Comparison of ENCODE assay signal across 8 cellular contexts in the genomic region with DNA sequence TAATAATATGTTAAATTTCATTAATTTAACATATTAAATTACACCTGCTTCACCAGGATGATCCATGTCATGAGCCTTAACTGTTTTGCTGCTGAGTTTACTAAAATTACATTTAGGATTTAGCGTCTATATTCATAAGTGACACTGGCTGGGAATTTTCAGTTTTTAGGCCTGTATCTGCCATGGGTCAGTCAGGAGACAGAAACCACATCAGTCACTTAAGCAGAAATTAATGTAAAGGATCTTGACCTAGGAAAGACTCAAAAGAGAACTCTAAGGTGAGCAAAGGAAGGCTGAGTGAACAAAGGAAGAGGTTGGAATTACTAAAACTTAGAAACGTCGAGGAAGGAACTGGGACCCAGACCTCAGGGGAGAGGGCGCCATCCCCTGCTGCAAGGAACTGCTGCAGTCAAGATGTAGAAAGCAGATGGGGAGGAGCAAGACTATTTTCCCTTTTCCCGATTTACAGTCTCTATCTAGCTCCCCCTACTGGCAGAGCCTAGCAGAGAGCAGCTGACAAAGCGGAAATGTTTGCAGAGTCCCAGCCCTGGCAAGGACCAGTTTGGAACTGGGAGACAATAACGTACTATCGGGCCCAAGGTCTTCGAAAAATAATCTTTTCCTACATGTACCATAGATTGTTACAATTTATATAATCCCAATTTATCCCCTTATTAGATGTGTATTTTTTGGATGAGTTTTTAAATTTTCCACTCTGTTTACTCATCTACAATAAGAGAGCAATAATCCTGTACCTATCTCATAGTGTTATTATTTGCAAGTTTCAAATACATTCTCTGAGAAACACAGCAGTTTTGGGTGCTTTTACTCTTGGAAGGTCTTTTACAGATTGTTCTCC. TPM values are rescaled to one million over a fixed set of nuclear protein-coding genes. Genes with fewer than 3 reads are reported as not detected.
DNase-seq lines count a peak whose midpoint lies in the region; ATAC-seq and TF ChIP-seq lines count a peak whose summit lies in the region.

No MANE protein-coding gene starts in this region.

- no peaks in the 10 kb centered on the region for H3K79me1 ChIP-seq in IMR-90 (ENCODE audit: low read depth in 1 of 2, low read length in 2 of 2)

- POLR2A ChIA-PET in IMR-90 (lab: Charles Lee; ENCODE audit: unreplicated experiment), result no interaction called here

- H4K20me1 ChIP-seq in IMR-90 (ENCODE audit: insufficient read depth, low read length), result no peaks in the 10 kb centered on the region

- H3K18ac ChIP-seq in IMR-90 (ENCODE audit: low read depth, low read length), result no peak overlapping the region

- H4K91ac ChIP-seq in IMR-90 (ENCODE audit: insufficient read depth, low read depth, low read length), result no peak overlapping the region

- H3K27ac ChIP-seq in C4-2B (no peak overlapping the region), IMR-90 (ENCODE audit: insufficient read depth, low read length) (no peak overlapping the region), testis (no peak overlapping the region)

- no peak overlapping the region for H2BK15ac ChIP-seq in IMR-90 (ENCODE audit: low read depth, low read length)

- no peak overlapping the region for H3K4ac ChIP-seq in IMR-90 (ENCODE audit: low read depth, low read length)

- H3K14ac ChIP-seq in IMR-90 (replicated peaks; ENCODE audit: low read depth, low read length), result no peak overlapping the region

- H3K9me3 ChIP-seq in IMR-90 (ENCODE audit: control insufficient read depth, insufficient read depth, low read length) (no peaks in the 10 kb centered on the region), mucosa of descending colon (no peaks in the 10 kb centered on the region), testis (no peaks in the 10 kb centered on the region)

- H3K23ac ChIP-seq in IMR-90 (ENCODE audit: low read depth, low read length), result no peak overlapping the region

- no peak overlapping the region for H3K9ac ChIP-seq in IMR-90 (ENCODE audit: low read depth, low read length)

- CTCF ChIA-PET in IMR-90 (lab: Yijun Ruan, JAX), result interaction anchor here (0.5 to 1.7 kb wide), 11 partner anchors 11 to 189 kb away, joined by 3 to 25 read pairs (median 4); no protein-coding TSS in a partner anchor

- H2AK9ac ChIP-seq in IMR-90 (replicated peaks; ENCODE audit: low read depth, low read length, poor library complexity), result no peak overlapping the region

- TF ChIP-seq POLR2A in IMR-90 (IDR thresholded peaks at IDR 0.05; ENCODE audit: low read depth, low read length) (no peak), testis (IDR thresholded peaks at IDR 0.05) (no peak)

- no peak overlapping the region for H4K8ac ChIP-seq in IMR-90 (ENCODE audit: low read depth in 2 of 2, low read length in 2 of 2)

- TF ChIP-seq CTCF in C4-2B (conservative IDR thresholded peaks at IDR 0.05), result peak; percentile 88
- peak; percentile 82 for TF ChIP-seq CTCF in IMR-90 (conservative IDR thresholded peaks at IDR 0.05; ENCODE audit: low read depth, low read length)
- TF ChIP-seq CTCF in mucosa of descending colon (IDR thresholded peaks at IDR 0.05), result peak; percentile 62
- peak; percentile 51 to 71 (median 62) for TF ChIP-seq CTCF in testis (IDR thresholded peaks at IDR 0.05)

- no peak overlapping the region for H2BK20ac ChIP-seq in IMR-90 (ENCODE audit: low read depth, low read length)

- H4K5ac ChIP-seq in IMR-90 (ENCODE audit: low read depth, low read length), result no peak overlapping the region

- H2BK5ac ChIP-seq in IMR-90 (ENCODE audit: low read depth, low read length, poor library complexity, severe bottlenecking), result no peak overlapping the region

- H3K4me1 ChIP-seq in IMR-90 (ENCODE audit: control insufficient read depth, insufficient read depth, low read length) (no peaks in the 10 kb centered on the region), mucosa of descending colon (ENCODE audit: low read depth) (no peaks in the 10 kb centered on the region), testis (no peaks in the 10 kb centered on the region)

- intact Hi-C loops in IMR-90 (cut with micrococcal nuclease), result loop anchor here (1.0 kb wide), 1 partner anchor 66 kb away; no protein-coding TSS in a partner anchor
- intact Hi-C loops in mucosa of descending colon (cut with DNase I, micrococcal nuclease), result no loop called here
- intact Hi-C loops in testis (cut with DNase I; ENCODE audit: low total_unique reads), result no loop called here

- dilution Hi-C loops in IMR-90 (cut with HindIII; ENCODE audit: low sequenced_read_pairs, unreplicated experiment), result no loop called here

- WGBS in IMR-90 (ENCODE audit: extremely low coverage in 2 of 2, insufficient read length in 1 of 2), 2 experiments, result no CpG with 5 or more reads among the region's 9 CpGs
- WGBS in testis, 2 donors, result 14 to 17% methylated on average over 9 of the region's 9 CpGs

- H3K27me3 ChIP-seq in IMR-90 (ENCODE audit: control insufficient read depth, insufficient read depth, low read length) (peaks cover 22% of the 10 kb centered on the region), testis (no peaks in the 10 kb centered on the region)

- BruUV-seq in IMR-90 (replicated peaks; lab: Mats Ljungman, UMichigan), result no TSS peak

- ATAC-seq in GM19397 (IDR thresholded peaks at IDR 0.05; ENCODE audit: unreplicated experiment) (peak; percentile 73), IMR-90 (ENCODE audit: low read depth) (peak; percentile 100), mucosa of descending colon (peak; percentile 98)

- no peak overlapping the region for H3K56ac ChIP-seq in IMR-90 (ENCODE audit: extremely low read depth, insufficient read depth, low read length)

- H2AFZ ChIP-seq in IMR-90 (replicated peaks; ENCODE audit: low read length, poor library complexity), result peak overlapping the region; percentile 37

- TF ChIP-seq RAD21 in IMR-90 (IDR thresholded peaks at IDR 0.05; ENCODE audit: low read length), result peak; percentile 57

- H3K9me1 ChIP-seq in IMR-90 (ENCODE audit: insufficient read depth, low read length), result no peaks in the 10 kb centered on the region

- no peak overlapping the region for H3K4me2 ChIP-seq in IMR-90 (ENCODE audit: low read depth, low read length)

- in situ Hi-C loops in IMR-90 (cut with MboI; ENCODE audit: low sequenced_read_pairs), result no loop called here

- H3K4me3 ChIP-seq in IMR-90 (ENCODE audit: insufficient read depth, low read depth, low read length), result no peak overlapping the region
- no peak overlapping the region for H3K4me3 ChIP-seq in mucosa of descending colon
- no peak overlapping the region for H3K4me3 ChIP-seq in testis

- no peak overlapping the region for H2BK120ac ChIP-seq in IMR-90 (ENCODE audit: low read depth, low read length)

- peak; percentile 82 for DNase-seq in IMR-90
- DNase-seq in NOMO-1 treated with DMSO at 0.1 percent for 48 hours (lab: John Stamatoyannopoulos, UW; ENCODE audit: unreplicated experiment), result peak; percentile 90
- DNase-seq in activated CD8-positive, alpha-beta memory T cell treated with anti-CD3 and anti-CD28 coated beads for 24 hours, result peak; percentile 76
- DNase-seq in epidermal melanocyte (ENCODE audit: insufficient read length, low spot score), result peak; percentile 26
- peak in 2 of 3 donors; percentile 49 to 87 for DNase-seq in mucosa of descending colon
- DNase-seq in testis, result peak; percentile 82

- H3K36me3 ChIP-seq in IMR-90 (ENCODE audit: control insufficient read depth, insufficient read depth, low read length), result no peaks in the 10 kb centered on the region
- H3K36me3 ChIP-seq in mucosa of descending colon (ENCODE audit: low read depth), result no peaks in the 10 kb centered on the region
- no peaks in the 10 kb centered on the region for H3K36me3 ChIP-seq in testis (ENCODE audit: low read depth, missing control alignments)

- H2AK5ac ChIP-seq in IMR-90 (ENCODE audit: low read depth, low read length), result no peak overlapping the region

TF ChIP-seq in IMR-90, 13 proteins besides CTCF, POLR2A, EP300 and RAD21:
- TF ChIP-seq, protein P1, sequence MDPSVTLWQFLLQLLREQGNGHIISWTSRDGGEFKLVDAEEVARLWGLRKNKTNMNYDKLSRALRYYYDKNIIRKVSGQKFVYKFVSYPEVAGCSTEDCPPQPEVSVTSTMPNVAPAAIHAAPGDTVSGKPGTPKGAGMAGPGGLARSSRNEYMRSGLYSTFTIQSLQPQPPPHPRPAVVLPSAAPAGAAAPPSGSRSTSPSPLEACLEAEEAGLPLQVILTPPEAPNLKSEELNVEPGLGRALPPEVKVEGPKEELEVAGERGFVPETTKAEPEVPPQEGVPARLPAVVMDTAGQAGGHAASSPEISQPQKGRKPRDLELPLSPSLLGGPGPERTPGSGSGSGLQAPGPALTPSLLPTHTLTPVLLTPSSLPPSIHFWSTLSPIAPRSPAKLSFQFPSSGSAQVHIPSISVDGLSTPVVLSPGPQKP (IDR thresholded peaks at IDR 0.05; ENCODE audit: borderline replicate concordance, low read depth, low read length), result no peak
- TF ChIP-seq SMC3 (IDR thresholded peaks at IDR 0.05; ENCODE audit: low read depth, low read length), result peak; percentile 44
- no peak for TF ChIP-seq MAZ (IDR thresholded peaks at IDR 0.05; ENCODE audit: borderline replicate concordance, low read depth, low read length)
- peak; percentile 60 for TF ChIP-seq MAFK (IDR thresholded peaks at IDR 0.05; ENCODE audit: low read depth, low read length)

RNA-seq across cellular contexts. Expression of a gene that starts 22.6 kb away (rescaled TPM):
- total RNA-seq in IMR-90 (2012; rRNA removed) (132 and 147 TPM in 2 replicates), mucosa of descending colon (10 to 100 TPM; 72.7 to 94.6 (median 92.0) TPM), testis (100 to 1,000 TPM; 311 to 375 TPM)
- polyA plus RNA-seq in IMR-90 (2012; rRNA removed) (116 and 149 TPM in 2 replicates), testis (ENCODE audit: insufficient read depth, low read depth, low replicate concordance) (206 TPM)
- polyA plus RNA-seq in IMR-90 (2012; cell fraction: cytosol; rRNA removed), result 44.7 and 152 TPM in 2 replicates
- polyA plus RNA-seq in IMR-90 (2012; cell fraction: nucleus; rRNA removed; ENCODE audit: low replicate concordance), result 23.9 and 112 TPM in 2 replicates

RNA-seq across cellular contexts. Expression of a gene that starts 53.7 kb away (rescaled TPM):
- total RNA-seq in IMR-90 (2012; rRNA removed), result 0.18 and 0.28 TPM in 2 replicates
- 0.01 and 0.02 TPM in 2 replicates for polyA plus RNA-seq in IMR-90 (2012; rRNA removed)
- polyA plus RNA-seq in IMR-90 (2012; cell fraction: cytosol; rRNA removed), result under 0.01 and 0.09 TPM in 2 replicates
- polyA plus RNA-seq in IMR-90 (2012; cell fraction: nucleus; rRNA removed; ENCODE audit: low replicate concordance), result 0.05 TPM in 1 of 2 replicates, not detected in the other
- 10 to 100 TPM; 12.7 to 19.6 (median 17.2) TPM for total RNA-seq in mucosa of descending colon
- total RNA-seq in testis, result 10 to 100 TPM; 13.2 to 19.6 TPM
- 6.7 TPM for polyA plus RNA-seq in testis (ENCODE audit: insufficient read depth, low read depth, low replicate concordance)

Comparison
In these comparisons a context has a peak if more than half of its experiments do, and no peak if none do; other contexts are left out.
1. DNase-seq: peak in every context shown above with its lines; median percentile 90 in NOMO-1 treated with DMSO at 0.1 percent for 48 hours; 82 in IMR-90; 82 in testis; 76 in activated CD8-positive, alpha-beta memory T cell treated with anti-CD3 and anti-CD28 coated beads for 24 hours; 68 in mucosa of descending colon; 26 in epidermal melanocyte.
2. RNA of a gene that starts 53.7 kb away (total RNA-seq): 13.2 to 19.6 TPM in testis and 12.7 to 19.6 TPM in mucosa of descending colon; 0.18 to 0.28 TPM in IMR-90; every median in the first group is over 10 times any median in the second.
3. Peak in every context shown above with its lines, with median percentiles within 50 percentile points of each other: CTCF ChIP-seq and ATAC-seq.